ENCODE assay signal across 29 cellular contexts in genomic region chr12:13564266-13564810, GRCh38.
"Had no signal": no experiment of that assay in that cellular context is flagged by ENCODE, and none has a peak within 500 bp of the region (broad histone marks: within the 10 kb centered on the region; RNA-seq: fewer than 3 reads in every experiment).

No MANE protein-coding gene starts in this region.

- H3K27me3 Mint-ChIP-seq: activated CD4-positive, alpha-beta T cell treated with anti-CD3 and anti-CD28 coated beads, Interleukin-2, amount 10 ng/mL, durations not matched to agents 24 days and 14 days; activated T-cell treated with anti-CD3 and anti-CD28 coated beads, Interleukin-2, amount 50 U/mL, for 24 hours had no signal

- DNase-seq: activated CD4-positive, alpha-beta T cell treated with anti-CD3 and anti-CD28 coated beads for 1 hour; activated CD4-positive, alpha-beta T cell treated with anti-CD3 and anti-CD28 coated beads, Interleukin-2, amount 10 ng/mL, durations not matched to agents 24 days and 14 days; activated CD4-positive, alpha-beta T cell treated with anti-CD3 and anti-CD28 coated beads, Interleukin-2, amount 50 U/mL, for 4 hours; activated CD4-positive, CD25-positive, alpha-beta regulatory T cell; activated CD8-positive, alpha-beta T cell treated with anti-CD3 and anti-CD28 coated beads for 36 hours; activated gamma-delta T cell; activated naive CD4-positive, alpha-beta T cell treated with Interleukin-2 at 50 U/mL for 16 hours; activated naive CD8-positive, alpha-beta T cell treated with anti-CD3 and anti-CD28 coated beads, Interleukin-2, amount 50 U/mL, for 24 hours; activated T-cell treated with anti-CD3 and anti-CD28 coated beads, Interleukin-2, amount 50 U/mL, for 24 hours; anterior cingulate cortex; central memory CD4-positive, alpha-beta T cell; NCI-H1105; NCI-H1436; NCI-H1694; NCI-H1930; NCI-H2081 treated with DMSO at 0.1 percent for 48 hours; NCI-H226; NCI-H524 treated with DMSO at 0.1 percent for 48 hours; RPMI8226; SW 1271; T-helper 1 cell; T-helper 2 cell; T-helper 9 cell; WERI-Rb-1 had no signal

- H3K27ac ChIP-seq: KMS-11, WERI-Rb-1 had no signal

- H3K4me1 Mint-ChIP-seq: activated CD4-positive, alpha-beta T cell treated with anti-CD3 and anti-CD28 coated beads, Interleukin-2, amount 10 ng/mL, durations not matched to agents 24 days and 14 days; activated naive CD8-positive, alpha-beta T cell treated with anti-CD3 and anti-CD28 coated beads, Interleukin-2, amount 50 U/mL, for 24 hours had no signal

- ATAC-seq: activated CD8-positive, alpha-beta T cell treated with anti-CD3 and anti-CD28 coated beads for 36 hours; activated naive CD8-positive, alpha-beta T cell treated with anti-CD3 and anti-CD28 coated beads, Interleukin-2, amount 50 U/mL, for 24 hours; Panc1 had no signal

- H3K36me3 Mint-ChIP-seq: activated naive CD8-positive, alpha-beta T cell had no signal

- H3K9ac ChIP-seq: KMS-11 had no signal

- H3K9me3 Mint-ChIP-seq: activated CD4-positive, alpha-beta T cell treated with anti-CD3 and anti-CD28 coated beads, Interleukin-2, amount 10 ng/mL, durations not matched to agents 24 days and 14 days; activated naive CD8-positive, alpha-beta T cell treated with anti-CD3 and anti-CD28 coated beads, Interleukin-2, amount 50 U/mL, for 24 hours; activated T-cell treated with anti-CD3 and anti-CD28 coated beads, Interleukin-2, amount 50 U/mL, for 24 hours; activated T-helper 2 cell treated with anti-CD3 and anti-CD28 coated beads, Interferon-gamma antibody, Interleukin-2, Interleukin-4, amounts not matched to agents 10 μg/mL and 5 μg/mL and 100 μg/mL, durations not matched to agents 14 hours and 24 hours and 36 hours had no signal

- H3K36me3 ChIP-seq: WERI-Rb-1 had no signal

- H3K27ac Mint-ChIP-seq: activated CD4-positive, alpha-beta T cell treated with anti-CD3 and anti-CD28 coated beads, Interleukin-2, amount 10 ng/mL, durations not matched to agents 24 days and 14 days; activated CD8-positive, alpha-beta T cell treated with anti-CD3 and anti-CD28 coated beads for 36 hours; activated naive CD8-positive, alpha-beta T cell; activated naive CD8-positive, alpha-beta T cell treated with anti-CD3 and anti-CD28 coated beads, Interleukin-2, amount 50 U/mL, for 24 hours; activated T-cell treated with anti-CD3 and anti-CD28 coated beads, Interleukin-2, amount 50 U/mL, for 24 hours; activated T-helper 2 cell treated with anti-CD3 and anti-CD28 coated beads, Interferon-gamma antibody, Interleukin-2, Interleukin-4, amounts not matched to agents 10 μg/mL and 5 μg/mL and 100 μg/mL, durations not matched to agents 14 hours and 24 hours and 36 hours; brain had no signal

- H3K4me3 Mint-ChIP-seq: activated CD4-positive, alpha-beta T cell treated with anti-CD3 and anti-CD28 coated beads, Interleukin-2, amount 10 ng/mL, durations not matched to agents 24 days and 14 days; activated CD8-positive, alpha-beta T cell treated with anti-CD3 and anti-CD28 coated beads for 36 hours; activated naive CD8-positive, alpha-beta T cell; activated naive CD8-positive, alpha-beta T cell treated with anti-CD3 and anti-CD28 coated beads, Interleukin-2, amount 50 U/mL, for 24 hours; activated T-cell treated with anti-CD3 and anti-CD28 coated beads, Interleukin-2, amount 50 U/mL, for 24 hours; brain had no signal

- H3K4me2 ChIP-seq: KMS-11 had no signal
